22 cellular contexts compared by ENCODE assay signal in genomic region chr6:79913369-79913768, GRCh38. TPM values are rescaled to one million over a fixed set of nuclear protein-coding genes. Genes with fewer than 3 reads are reported as not detected.
DNase-seq lines count a peak whose midpoint lies in the region; ATAC-seq and TF ChIP-seq lines count a peak whose summit lies in the region.
"Had no signal": no experiment of that assay in that cellular context is flagged by ENCODE, and none has a peak within 500 bp of the region (broad histone marks: within the 10 kb centered on the region; RNA-seq: fewer than 3 reads in every experiment).

No MANE protein-coding gene starts in this region.

- no peak for ATAC-seq in activated CD8-positive, alpha-beta T cell treated with anti-CD3 and anti-CD28 coated beads, Interleukin-2, amount 10 ng/mL, durations not matched to agents 7 days and 5 days
- ATAC-seq in mucosa of descending colon (peak; percentile 93), lower lobe of right lung (no peak), HG03039 (IDR thresholded peaks at IDR 0.05; ENCODE audit: unreplicated experiment) (no peak)
- ATAC-seq: activated naive CD4-positive, alpha-beta T cell treated with anti-CD3 and anti-CD28 coated beads, Interleukin-2, amount 50 U/mL, for 72 hours had no signal

- H3K4me1 Mint-ChIP-seq in activated CD8-positive, alpha-beta T cell treated with anti-CD3 and anti-CD28 coated beads, Interleukin-2, amount 10 ng/mL, durations not matched to agents 7 days and 5 days (ENCODE audit: low read depth), result peaks cover 8% of the 10 kb centered on the region
- H3K4me1 Mint-ChIP-seq: mesothelial cell of epicardium, nephron progenitor cell had no signal

- H3K27ac ChIP-seq in lower lobe of right lung (no peak overlapping the region), OCI-LY7 (ENCODE audit: low read depth, low read length, poor library complexity, severe bottlenecking) (no peak overlapping the region)
- H3K27ac ChIP-seq: GM23248, RWPE1, tibial nerve had no signal

- H3K4me3 ChIP-seq in LNCaP clone FGC (ENCODE audit: low read depth, low read length), result no peak overlapping the region
- H3K4me3 ChIP-seq in mucosa of descending colon, result no peak overlapping the region
- no peak overlapping the region for H3K4me3 ChIP-seq in lower lobe of right lung
- no peak overlapping the region for H3K4me3 ChIP-seq in OCI-LY7 (ENCODE audit: low read depth, low read length, poor library complexity, severe bottlenecking)
- H3K4me3 ChIP-seq: GM23248, tibial nerve had no signal

- CTCF ChIA-PET in activated CD8-positive, alpha-beta T cell treated with anti-CD3 and anti-CD28 coated beads, Interleukin-2, amount 10 ng/mL, durations not matched to agents 7 days and 5 days (lab: Charles Lee), result interaction anchor here (0.6 kb wide), 1 partner anchor 29 kb away, joined by 3 read pairs; no protein-coding TSS in a partner anchor
- CTCF ChIA-PET in OCI-LY7 (lab: Charles Lee; ENCODE audit: unreplicated experiment), result no interaction called here

- H3K79me2 ChIP-seq in OCI-LY7 (ENCODE audit: insufficient read depth, low read depth, low read length), result no peaks in the 10 kb centered on the region

- no peaks in the 10 kb centered on the region for H3K36me3 ChIP-seq in mucosa of descending colon (ENCODE audit: low read depth)
- H3K36me3 ChIP-seq in lower lobe of right lung, result no peaks in the 10 kb centered on the region
- no peaks in the 10 kb centered on the region for H3K36me3 ChIP-seq in OCI-LY7 (ENCODE audit: insufficient read depth, low read length)

- H3K9me3 Mint-ChIP-seq in activated CD8-positive, alpha-beta T cell treated with anti-CD3 and anti-CD28 coated beads, Interleukin-2, amount 10 ng/mL, durations not matched to agents 7 days and 5 days (ENCODE audit: insufficient read depth), result no peaks in the 10 kb centered on the region
- H3K9me3 Mint-ChIP-seq: activated naive CD4-positive, alpha-beta T cell treated with anti-CD3 and anti-CD28 coated beads, Interleukin-2, amount 50 U/mL, for 72 hours; mesothelial cell of epicardium; nephron progenitor cell; stimulated activated naive CD8-positive, alpha-beta T cell treated with anti-CD3 and anti-CD28 coated beads, Interleukin-15, Interleukin-2, amounts not matched to agents 100 ng/mL and 50 ng/mL, for 24 hours had no signal

- no peak overlapping the region for H3K27ac Mint-ChIP-seq in activated CD8-positive, alpha-beta T cell treated with anti-CD3 and anti-CD28 coated beads, Interleukin-2, amount 10 ng/mL, durations not matched to agents 7 days and 5 days
- H3K27ac Mint-ChIP-seq: activated naive CD4-positive, alpha-beta T cell treated with anti-CD3 and anti-CD28 coated beads, Interleukin-2, amount 50 U/mL, for 72 hours; mesothelial cell of epicardium; nephron progenitor cell; progenitor cell of endocrine pancreas; stimulated activated naive CD8-positive, alpha-beta T cell treated with anti-CD3 and anti-CD28 coated beads, Interleukin-15, Interleukin-2, amounts not matched to agents 100 ng/mL and 50 ng/mL, for 24 hours had no signal

- no peak overlapping the region for H3K4me3 Mint-ChIP-seq in activated CD8-positive, alpha-beta T cell treated with anti-CD3 and anti-CD28 coated beads, Interleukin-2, amount 10 ng/mL, durations not matched to agents 7 days and 5 days
- H3K4me3 Mint-ChIP-seq: mesothelial cell of epicardium; nephron progenitor cell; stimulated activated naive CD8-positive, alpha-beta T cell treated with anti-CD3 and anti-CD28 coated beads, Interleukin-15, Interleukin-2, amounts not matched to agents 100 ng/mL and 50 ng/mL, for 24 hours had no signal

- H3K27me3 Mint-ChIP-seq in activated CD8-positive, alpha-beta T cell treated with anti-CD3 and anti-CD28 coated beads, Interleukin-2, amount 10 ng/mL, durations not matched to agents 7 days and 5 days (ENCODE audit: low read depth), result peaks cover 5% of the 10 kb centered on the region
- H3K27me3 Mint-ChIP-seq: progenitor cell of endocrine pancreas had no signal

- H3K9me2 ChIP-seq in OCI-LY7 (ENCODE audit: insufficient read depth, low read length), result no peaks in the 10 kb centered on the region

- H4K20me1 ChIP-seq in OCI-LY7 (ENCODE audit: insufficient read depth, low read length), result no peaks in the 10 kb centered on the region

- TF ChIP-seq CTCF in LNCaP clone FGC (IDR thresholded peaks at IDR 0.05; ENCODE audit: control insufficient read depth, extremely low read depth, insufficient read depth) (no peak), mucosa of descending colon (IDR thresholded peaks at IDR 0.05) (no peak), lower lobe of right lung (IDR thresholded peaks at IDR 0.05) (no peak), OCI-LY7 (conservative IDR thresholded peaks at IDR 0.05; ENCODE audit: low read length) (no peak)

- no TSS peak for BruUV-seq in OCI-LY7 (replicated peaks; lab: Mats Ljungman, UMichigan)

- H3K36me3 Mint-ChIP-seq in activated CD8-positive, alpha-beta T cell treated with anti-CD3 and anti-CD28 coated beads, Interleukin-2, amount 10 ng/mL, durations not matched to agents 7 days and 5 days (ENCODE audit: low read depth), result no peaks in the 10 kb centered on the region
- H3K36me3 Mint-ChIP-seq: activated naive CD4-positive, alpha-beta T cell treated with anti-CD3 and anti-CD28 coated beads, Interleukin-2, amount 50 U/mL, for 72 hours had no signal

- no peaks in the 10 kb centered on the region for H3K27me3 ChIP-seq in lower lobe of right lung (ENCODE audit: low read depth)
- H3K27me3 ChIP-seq: tibial nerve had no signal

- POLR2A ChIA-PET in activated CD8-positive, alpha-beta T cell treated with anti-CD3 and anti-CD28 coated beads, Interleukin-2, amount 10 ng/mL, durations not matched to agents 7 days and 5 days (lab: Charles Lee), result no interaction called here
- POLR2A ChIA-PET in OCI-LY7 (lab: Charles Lee), result interaction anchor here (1.0 kb wide), 1 partner anchor 16 kb away, joined by 6 read pairs; no protein-coding TSS in a partner anchor

- DNase-seq in activated gamma-delta T cell treated with Interleukin-2 at 50 U/mL for 16 hours, result peak; percentile 4
- no peak for DNase-seq in activated gamma-delta T cell (lab: John Stamatoyannopoulos, UW)
- DNase-seq in LNCaP clone FGC (ENCODE audit: low read depth), result peak; percentile 52
- peak; percentile 20 for DNase-seq in activated CD8-positive, alpha-beta T cell treated with anti-CD3 and anti-CD28 coated beads, Interleukin-2, amount 10 ng/mL, durations not matched to agents 7 days and 5 days
- peak; percentile 25 to 40 (median 40) for DNase-seq in mucosa of descending colon
- DNase-seq in lower lobe of right lung, result no peak
- no peak for DNase-seq in OCI-LY7 (ENCODE audit: low spot score)
- DNase-seq: activated CD4-positive, alpha-beta T cell treated with anti-CD3 and anti-CD28 coated beads for 4 hours; DMS53; effector CD8-positive, alpha-beta T cell; GM23248; left cardiac atrium; NCI-H345; nephron progenitor cell; stimulated activated CD4-positive, alpha-beta T cell treated with anti-CD3 and anti-CD28 coated beads, Interleukin-2, amount 100 ng/mL, for 24 hours had no signal

- intact Hi-C loops in mucosa of descending colon (cut with DNase I, micrococcal nuclease), result no loop called here
- intact Hi-C loops in lower lobe of right lung (cut with DNase I), result no loop called here
- intact Hi-C loops in OCI-LY7 (cut with micrococcal nuclease; ENCODE audit: unreplicated experiment), result no loop called here

- H3K9me3 ChIP-seq in mucosa of descending colon (no peaks in the 10 kb centered on the region), lower lobe of right lung (no peaks in the 10 kb centered on the region), OCI-LY7 (ENCODE audit: low read length) (no peaks in the 10 kb centered on the region)
- H3K9me3 ChIP-seq: tibial nerve had no signal

- no peak overlapping the region for H2AFZ ChIP-seq in OCI-LY7 (ENCODE audit: low read length)
- H2AFZ ChIP-seq: GM23248 had no signal

- H3K4me1 ChIP-seq in mucosa of descending colon (ENCODE audit: low read depth) (no peaks in the 10 kb centered on the region), lower lobe of right lung (no peaks in the 10 kb centered on the region), OCI-LY7 (ENCODE audit: insufficient read depth, low read length, poor library complexity, severe bottlenecking) (no peaks in the 10 kb centered on the region)
- H3K4me1 ChIP-seq: tibial nerve had no signal

- H3K4me2 ChIP-seq in OCI-LY7 (ENCODE audit: low read length), result no peak overlapping the region

RNA-seq across cellular contexts. Expression of gene ELOVL4, which starts 34.0 kb away (rescaled TPM):
- total RNA-seq in activated CD8-positive, alpha-beta T cell treated with anti-CD3 and anti-CD28 coated beads, Interleukin-2, amount 10 ng/mL, durations not matched to agents 7 days and 5 days, result under 1 TPM; 0.55 to 0.74 TPM
- total RNA-seq in mucosa of descending colon (1 to 10 TPM in 1 of 3 donors, under 1 TPM in 2; 0.35 to 2.8 (median 0.46) TPM), lower lobe of right lung (0.24 TPM), OCI-LY7 (2022) (not detected in 2 replicates)
- not detected in 2 replicates for total RNA-seq in OCI-LY7 (2014; rRNA removed; shearing (Covaris generic))

Comparison
In these comparisons a context has a peak if more than half of its experiments do, and no peak if none do; other contexts are left out.
1. DNase-seq: peak in activated gamma-delta T cell treated with Interleukin-2 at 50 U/mL for 16 hours (single experiment), LNCaP clone FGC (single experiment), activated CD8-positive, alpha-beta T cell treated with anti-CD3 and anti-CD28 coated beads, Interleukin-2, amount 10 ng/mL, durations not matched to agents 7 days and 5 days (single experiment) and mucosa of descending colon (3 of 3); none in activated gamma-delta T cell (single experiment), lower lobe of right lung (single experiment) and OCI-LY7 (single experiment).